28 cellular contexts compared by ENCODE assay signal in the genomic region with DNA sequence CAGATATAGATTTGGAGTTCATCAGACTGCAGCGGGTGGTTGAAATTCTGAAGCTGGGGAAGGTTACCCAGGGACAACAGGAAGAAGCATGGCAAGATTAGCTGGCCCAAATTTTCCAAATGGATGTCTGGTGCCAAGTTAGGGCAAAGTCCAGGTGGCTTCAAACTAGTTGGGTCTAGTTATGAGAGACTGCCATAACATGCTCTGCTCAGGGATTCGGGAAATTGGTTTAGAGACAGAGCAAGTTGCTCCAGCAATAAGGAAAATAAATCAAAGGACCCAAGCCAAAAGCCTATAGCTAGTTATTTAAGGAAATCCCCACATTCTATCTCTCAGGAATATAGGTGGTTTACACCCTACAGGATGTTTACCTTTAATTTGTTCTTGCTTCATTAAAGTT.
A peak's percentile ranks its signal among the peaks of the same experiment; 100 is the strongest.
DNase-seq lines count a peak whose midpoint lies in the region; ATAC-seq and TF ChIP-seq lines count a peak whose summit lies in the region.
"Had no signal": no experiment of that assay in that cellular context is flagged by ENCODE, and none has a peak within 500 bp of the region (broad histone marks: within the 10 kb centered on the region; RNA-seq: fewer than 3 reads in every experiment).

No MANE protein-coding gene starts in this region.

- 65% methylated on average over 2 of the region's 2 CpGs for WGBS in suprapubic skin

- DNase-seq in MCF 10A (ENCODE audit: unreplicated experiment) (peak; percentile 22), breast epithelium (ENCODE audit: low spot score in 2 of 2) (no peak), mucosa of descending colon (peak in 1 of 3 donors; percentile 28), suprapubic skin (ENCODE audit: low spot score in 2 of 2) (no peak), NCI-H510A treated with DMSO at 0.1 percent for 48 hours (lab: John Stamatoyannopoulos, UW) (no peak)
- no peak for DNase-seq in activated naive CD4-positive, alpha-beta T cell treated with anti-CD3 and anti-CD28 coated beads, Interleukin-2, amount 10 ng/mL, durations not matched to agents 7 days and 5 days
- DNase-seq: CD8-positive, alpha-beta memory T cell; DMS 273 treated with DMSO at 0.1 percent for 48 hours; DMS79 treated with DMSO at 0.1 percent for 48 hours; H9; HFFc6; Kasumi-1; MV-4-11; NCI-H1105; NCI-H1436 treated with DMSO at 0.1 percent for 48 hours; NCI-H187 treated with DMSO at 0.1 percent for 48 hours; NCI-H2171 treated with DMSO at 0.1 percent for 48 hours; NCI-H345; NCI-H774; SJCRH30 had no signal

- CTCF ChIA-PET in MCF 10A (lab: Yijun Ruan, JAX) = interaction anchor here (0.6 to 1.2 kb wide), 2 partner anchors 48 to 1174 kb away, joined by 3 read pairs; no protein-coding TSS in a partner anchor
- CTCF ChIA-PET in activated naive CD4-positive, alpha-beta T cell treated with anti-CD3 and anti-CD28 coated beads, Interleukin-2, amount 10 ng/mL, durations not matched to agents 7 days and 5 days (lab: Charles Lee) = interaction anchor here (0.7 to 1.1 kb wide), 2 partner anchors 19 to 789 kb away, joined by 3 read pairs; no protein-coding TSS in a partner anchor

- H3K4me1 ChIP-seq in breast epithelium (no peaks in the 10 kb centered on the region), mucosa of descending colon (ENCODE audit: low read depth) (no peaks in the 10 kb centered on the region), suprapubic skin (peaks cover 19% of the 10 kb centered on the region)
- H3K4me1 ChIP-seq: SJCRH30 had no signal

- peaks cover 10% of the 10 kb centered on the region for H3K4me1 Mint-ChIP-seq in MCF 10A (ENCODE audit: insufficient read depth, unreplicated experiment)
- no peaks in the 10 kb centered on the region for H3K4me1 Mint-ChIP-seq in activated naive CD4-positive, alpha-beta T cell treated with anti-CD3 and anti-CD28 coated beads, Interleukin-2, amount 10 ng/mL, durations not matched to agents 7 days and 5 days

- no peak overlapping the region for H3K27ac Mint-ChIP-seq in MCF 10A (ENCODE audit: low read depth, unreplicated experiment)
- no peak overlapping the region for H3K27ac Mint-ChIP-seq in activated naive CD4-positive, alpha-beta T cell treated with anti-CD3 and anti-CD28 coated beads, Interleukin-2, amount 10 ng/mL, durations not matched to agents 7 days and 5 days
- H3K27ac Mint-ChIP-seq: B cell, CD14-positive monocyte, GM23338, H9, HFFc6 had no signal

- peak; percentile 29 for ATAC-seq in esophagus mucosa
- ATAC-seq in mucosa of descending colon = peak; percentile 87
- ATAC-seq in GM18873 (IDR thresholded peaks at IDR 0.05; ENCODE audit: low FRiP score, unreplicated experiment) = no peak
- ATAC-seq: GM23338, K562, Right ventricle myocardium inferior had no signal

- POLR2A ChIA-PET in MCF 10A (lab: Yijun Ruan, JAX) = interaction anchor here (0.7 to 1.2 kb wide), 3 partner anchors 22 to 372 kb away, joined by 3 to 7 read pairs (median 3); no protein-coding TSS in a partner anchor

- no peaks in the 10 kb centered on the region for H3K36me3 Mint-ChIP-seq in MCF 10A (ENCODE audit: insufficient read depth, unreplicated experiment)
- H3K36me3 Mint-ChIP-seq in activated naive CD4-positive, alpha-beta T cell treated with anti-CD3 and anti-CD28 coated beads, Interleukin-2, amount 10 ng/mL, durations not matched to agents 7 days and 5 days = no peaks in the 10 kb centered on the region
- H3K36me3 Mint-ChIP-seq: CD14-positive monocyte had no signal

- H3K36me3 ChIP-seq in breast epithelium (no peaks in the 10 kb centered on the region), mucosa of descending colon (ENCODE audit: low read depth) (no peaks in the 10 kb centered on the region), suprapubic skin (no peaks in the 10 kb centered on the region)
- H3K36me3 ChIP-seq: SJCRH30 had no signal

- H3K9me3 ChIP-seq in breast epithelium = no peaks in the 10 kb centered on the region
- H3K9me3 ChIP-seq in mucosa of descending colon = no peaks in the 10 kb centered on the region
- H3K9me3 ChIP-seq in suprapubic skin = no peaks in the 10 kb centered on the region
- H3K9me3 ChIP-seq: SJCRH30 had no signal

- TF ChIP-seq CTCF in MCF 10A (IDR thresholded peaks at IDR 0.05; ENCODE audit: unreplicated experiment) (no peak), breast epithelium (IDR thresholded peaks at IDR 0.05) (no peak), mucosa of descending colon (IDR thresholded peaks at IDR 0.05) (no peak), suprapubic skin (IDR thresholded peaks at IDR 0.05) (no peak)

- H3K27me3 Mint-ChIP-seq in MCF 10A (ENCODE audit: insufficient read depth, unreplicated experiment) = no peaks in the 10 kb centered on the region
- H3K27me3 Mint-ChIP-seq in activated naive CD4-positive, alpha-beta T cell treated with anti-CD3 and anti-CD28 coated beads, Interleukin-2, amount 10 ng/mL, durations not matched to agents 7 days and 5 days = no peaks in the 10 kb centered on the region
- H3K27me3 Mint-ChIP-seq: B cell; CD8-positive, alpha-beta memory T cell had no signal

- TF ChIP-seq POLR2A in breast epithelium (IDR thresholded peaks at IDR 0.05) = no peak
- TF ChIP-seq POLR2A in suprapubic skin (IDR thresholded peaks at IDR 0.05) = no peak

- H3K4me3 Mint-ChIP-seq in MCF 10A (ENCODE audit: unreplicated experiment) = no peak overlapping the region
- no peak overlapping the region for H3K4me3 Mint-ChIP-seq in activated naive CD4-positive, alpha-beta T cell treated with anti-CD3 and anti-CD28 coated beads, Interleukin-2, amount 10 ng/mL, durations not matched to agents 7 days and 5 days
- H3K4me3 Mint-ChIP-seq: B cell; CD14-positive monocyte; CD8-positive, alpha-beta memory T cell; GM23338; H9; HFFc6 had no signal

- H3K4me3 ChIP-seq in breast epithelium = no peak overlapping the region
- no peak overlapping the region for H3K4me3 ChIP-seq in mucosa of descending colon
- no peak overlapping the region for H3K4me3 ChIP-seq in suprapubic skin
- H3K4me3 ChIP-seq: GM23338, K562, SJCRH30 had no signal

- BruUV-seq in MCF 10A (replicated peaks; lab: Mats Ljungman, UMichigan) = no TSS peak

- TF ChIP-seq EP300 in suprapubic skin (IDR thresholded peaks at IDR 0.05) = no peak

- H3K27ac ChIP-seq in breast epithelium (no peak overlapping the region), suprapubic skin (peak overlapping the region; percentile 52)
- H3K27ac ChIP-seq: 22Rv1, SJCRH30 had no signal

- H3K27me3 ChIP-seq in breast epithelium (no peaks in the 10 kb centered on the region), suprapubic skin (no peaks in the 10 kb centered on the region)
- H3K27me3 ChIP-seq: SJCRH30 had no signal

- no peaks in the 10 kb centered on the region for H3K9me3 Mint-ChIP-seq in MCF 10A (ENCODE audit: unreplicated experiment)
- peaks cover 5% of the 10 kb centered on the region for H3K9me3 Mint-ChIP-seq in activated naive CD4-positive, alpha-beta T cell treated with anti-CD3 and anti-CD28 coated beads, Interleukin-2, amount 10 ng/mL, durations not matched to agents 7 days and 5 days
- H3K9me3 Mint-ChIP-seq: CD8-positive, alpha-beta memory T cell; GM23338; H9; HFFc6 had no signal

- intact Hi-C loops in MCF 10A (cut with micrococcal nuclease) = no loop called here
- intact Hi-C loops in breast epithelium (cut with DNase I; ENCODE audit: low total_unique reads) = no loop called here
- intact Hi-C loops in mucosa of descending colon (cut with DNase I, micrococcal nuclease) = no loop called here
